In genomic region chr4:142160509-142160908, GRCh38 we compare ENCODE assay signal across 1 cellular context.
TF ChIP-seq lines count a peak whose summit lies in the region.

No MANE protein-coding gene starts in this region.

TF ChIP-seq in GM23338, 12 proteins besides CTCF, POLR2A, EP300 and RAD21 (continued from another document):
- TF ChIP-seq REST (IDR thresholded peaks at IDR 0.05; ENCODE audit: unreplicated experiment) (no peak), ZNF331 (CRISPR knock-in tag; IDR thresholded peaks at IDR 0.05; ENCODE audit: low read depth) (no peak), EZH2 (IDR thresholded peaks at IDR 0.05; ENCODE audit: low read depth, unreplicated experiment) (no peak)
